13 cellular contexts compared by ENCODE assay signal in the genomic region with DNA sequence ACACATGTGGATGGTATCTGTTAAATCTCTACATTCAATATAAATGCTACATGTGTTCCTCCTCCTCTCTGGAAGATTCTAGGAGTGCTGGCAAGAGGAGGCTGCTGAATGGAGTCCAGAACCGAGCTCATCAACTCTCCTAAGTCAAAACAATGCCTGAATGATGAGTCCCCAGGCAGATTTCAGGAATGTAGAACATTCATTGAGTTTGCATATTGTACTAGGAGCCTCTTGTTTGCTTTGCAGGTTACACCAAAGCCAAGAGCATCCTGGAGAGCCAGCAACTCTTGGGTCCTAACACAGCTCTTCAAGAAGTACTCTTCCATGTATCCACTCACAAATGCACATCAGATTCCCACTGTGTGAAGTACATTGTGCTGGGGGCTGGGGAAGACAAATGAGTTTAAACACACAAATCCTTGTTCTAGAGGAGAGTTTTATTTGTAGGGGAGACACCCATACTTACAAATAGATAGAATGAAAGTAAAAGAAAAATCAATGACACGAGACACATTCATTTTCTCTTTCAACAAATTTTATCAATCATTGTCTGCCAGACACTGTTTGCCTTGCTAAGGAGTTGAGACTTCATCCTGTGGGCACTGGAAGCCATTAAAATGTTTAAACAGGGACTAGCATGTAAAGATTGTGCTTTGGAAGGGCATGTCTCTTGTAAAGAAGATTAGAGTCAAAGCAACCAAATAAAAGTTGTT.
DNase-seq lines count a peak whose midpoint lies in the region; ATAC-seq and TF ChIP-seq lines count a peak whose summit lies in the region.
"Had no signal": no experiment of that assay in that cellular context is flagged by ENCODE, and none has a peak within 500 bp of the region (broad histone marks: within the 10 kb centered on the region; RNA-seq: fewer than 3 reads in every experiment).

No MANE protein-coding gene starts in this region.

- peak overlapping the region; percentile 31; the same call in 1 of the 2 replicates for H2AFZ ChIP-seq in GM23248

- ATAC-seq in naive B cell (ENCODE audit: low read depth in 2 of 2) (peak; percentile 16 to 37), GM18909 (IDR thresholded peaks at IDR 0.05; ENCODE audit: poor library complexity, unreplicated experiment) (no peak)

- H3K4me1 Mint-ChIP-seq in naive B cell, result peaks cover 8 to 17% (median 10%) of the 10 kb centered on the region in 3 donors

- H3K36me3 ChIP-seq in GM23248 (ENCODE audit: low read depth) (no peaks in the 10 kb centered on the region), brain microvascular endothelial cell (replicated peaks) (no peaks in the 10 kb centered on the region)

- whole genome bisulfite sequencing in GM23248 (ENCODE audit: low coverage in 1 of 2, low lambda C conversion rate in 2 of 2, missing lambda C conversion rate in 2 of 2), 2 experiments, result 24 to 25% methylated on average over 2 of the region's 2 CpGs

- H3K9me2 ChIP-seq in GM23248 (ENCODE audit: insufficient read depth), result no peaks in the 10 kb centered on the region
- H3K9me2 ChIP-seq: SK-N-SH had no signal

- H3K27me3 Mint-ChIP-seq in naive B cell, result no peaks in the 10 kb centered on the region

- TF ChIP-seq CTCF in VCaP (conservative IDR thresholded peaks at IDR 0.05) (no peak), brain microvascular endothelial cell (IDR thresholded peaks at IDR 0.05; ENCODE audit: low read depth, low read length, missing control alignments) (no peak)

- H3K79me2 ChIP-seq in GM23248 (ENCODE audit: insufficient read depth), result no peaks in the 10 kb centered on the region

- H3K4me2 ChIP-seq in GM23248 (ENCODE audit: unreplicated experiment), result peak overlapping the region; percentile 76
- H3K4me2 ChIP-seq: SK-N-SH had no signal

- no peak overlapping the region for H3K9ac ChIP-seq in GM23248
- H3K9ac ChIP-seq: SK-N-SH had no signal

- no peaks in the 10 kb centered on the region for H3K9me3 ChIP-seq in GM23248 (ENCODE audit: low read depth)
- H3K9me3 ChIP-seq: SK-N-SH had no signal

- peaks cover 25% of the 10 kb centered on the region for H3K4me1 ChIP-seq in GM23248 (ENCODE audit: insufficient read depth)

- no peaks in the 10 kb centered on the region for H3K9me3 Mint-ChIP-seq in naive B cell

- H3K27me3 ChIP-seq in GM23248 (replicated peaks; ENCODE audit: insufficient read depth) (no peaks in the 10 kb centered on the region), brain microvascular endothelial cell (replicated peaks) (no peaks in the 10 kb centered on the region)

- H3K27ac ChIP-seq in GM23248 (peak overlapping the region; percentile 53), VCaP (peak overlapping the region; percentile 22; the same call in 1 of the 2 replicates), brain microvascular endothelial cell (no peak overlapping the region)

- H3K4me3 ChIP-seq in GM23248, result peak overlapping the region; percentile 20
- no peak overlapping the region for H3K4me3 ChIP-seq in brain microvascular endothelial cell (ENCODE audit: low read depth, low read length)

- DNase-seq in DMS79 (lab: John Stamatoyannopoulos, UW) (peak; percentile 61), GM23248 (peak; percentile 78), naive B cell (no peak), brain microvascular endothelial cell (no peak), NCI-H1694 treated with DMSO at 0.1 percent for 48 hours (lab: John Stamatoyannopoulos, UW) (no peak), NCI-H748 treated with DMSO at 0.1 percent for 48 hours (lab: John Stamatoyannopoulos, UW) (no peak)
- DNase-seq: activated CD4-positive, alpha-beta T cell treated with anti-CD3 and anti-CD28 coated beads for 4 hours; activated naive CD4-positive, alpha-beta T cell; NK-92 treated with Interleukin-12 subunit alpha and Interleukin-12 subunit beta, amount 100 ng/mL, for 24 hours; SK-N-SH had no signal

- in situ Hi-C loops in GM23248 (cut with MboI) (no loop called here), brain microvascular endothelial cell (cut with HindIII; ENCODE audit: low pct_ligation_motif_present, low sequenced_read_pairs) (no loop called here)

- H3K4me3 Mint-ChIP-seq in naive B cell, result peak overlapping the region in 3 of 8 donors; percentile 0 to 25 (median 2)
- H3K4me3 Mint-ChIP-seq: CD14-positive monocyte had no signal

- H3K36me3 Mint-ChIP-seq in naive B cell, result no peaks in the 10 kb centered on the region
- H3K36me3 Mint-ChIP-seq: CD14-positive monocyte had no signal

- peak overlapping the region in 2 of 6 donors; percentile 29 to 91 for H3K27ac Mint-ChIP-seq in naive B cell
- H3K27ac Mint-ChIP-seq: CD14-positive monocyte had no signal

- H4K20me1 ChIP-seq in GM23248 (ENCODE audit: insufficient read depth), result no peaks in the 10 kb centered on the region

- peaks cover 22% of the 10 kb centered on the region for H3F3A ChIP-seq in GM23248 (ENCODE audit: insufficient read depth)

Comparison
In these comparisons a context has a peak if more than half of its experiments do, and no peak if none do; other contexts are left out.
1. DNase-seq: peak in DMS79 (single experiment) and GM23248 (single experiment); none in naive B cell (single experiment), brain microvascular endothelial cell (single experiment), NCI-H1694 treated with DMSO at 0.1 percent for 48 hours (single experiment) and NCI-H748 treated with DMSO at 0.1 percent for 48 hours (single experiment).